ENCODE assay signal across 19 cellular contexts in genomic region chr18:41073372-41073954, GRCh38.
A peak's percentile ranks its signal among the peaks of the same experiment; 100 is the strongest.
DNase-seq lines count a peak whose midpoint lies in the region; ATAC-seq, FAIRE-seq and TF ChIP-seq lines count a peak whose summit lies in the region.
"Had no signal": no experiment of that assay in that cellular context is flagged by ENCODE, and none has a peak within 500 bp of the region (broad histone marks: within the 10 kb centered on the region; RNA-seq: fewer than 3 reads in every experiment).

No MANE protein-coding gene starts in this region.

- no peak for TF ChIP-seq CTCF in AG10803 (conservative IDR thresholded peaks at IDR 0.05; ENCODE audit: low read length)
- no peak for TF ChIP-seq CTCF in bronchial epithelial cell (IDR thresholded peaks at IDR 0.05; ENCODE audit: insufficient read depth, low read length, severe bottlenecking)
- TF ChIP-seq CTCF in kidney epithelial cell (IDR thresholded peaks at IDR 0.05; ENCODE audit: insufficient read depth, low read length, poor library complexity, severe bottlenecking), result no peak
- TF ChIP-seq CTCF in kidney (IDR thresholded peaks at IDR 0.05; ENCODE audit: borderline replicate concordance, extremely low read depth, insufficient read depth), result no peak
- TF ChIP-seq CTCF in GM20000 (IDR thresholded peaks at IDR 0.05; ENCODE audit: extremely low read depth, missing control alignments), result no peak

- intact Hi-C loops in kidney (cut with DNase I), result no loop called here

- no peak overlapping the region for H3K4me3 ChIP-seq in AG10803 (ENCODE audit: low read length)
- no peak overlapping the region for H3K4me3 ChIP-seq in bronchial epithelial cell (ENCODE audit: low read depth, low read length)
- H3K4me3 ChIP-seq in kidney epithelial cell (ENCODE audit: low read depth, low read length), result no peak overlapping the region
- no peak overlapping the region for H3K4me3 ChIP-seq in kidney (ENCODE audit: low read length in 2 of 2)
- H3K4me3 ChIP-seq: adrenal gland, upper lobe of left lung had no signal

- no peaks in the 10 kb centered on the region for H3K4me1 ChIP-seq in kidney (ENCODE audit: control insufficient read depth in 1 of 2, insufficient read depth in 1 of 2, low read depth in 1 of 2, low read length in 2 of 2)
- H3K4me1 ChIP-seq: adrenal gland, upper lobe of left lung had no signal

- no peak overlapping the region for H3K9ac ChIP-seq in kidney (ENCODE audit: low read length in 2 of 2)

- H3K27me3 ChIP-seq in bronchial epithelial cell (ENCODE audit: control insufficient read depth, insufficient read depth, low read length) (no peaks in the 10 kb centered on the region), kidney epithelial cell (ENCODE audit: control insufficient read depth, insufficient read depth, low read length) (no peaks in the 10 kb centered on the region)
- H3K27me3 ChIP-seq: adrenal gland, upper lobe of left lung had no signal

- H3K9me3 ChIP-seq in kidney (ENCODE audit: control insufficient read depth in 1 of 2, low read length in 2 of 2), result no peaks in the 10 kb centered on the region
- H3K9me3 ChIP-seq: adrenal gland, upper lobe of left lung had no signal

- FAIRE-seq in bronchial epithelial cell (lab: Jason Lieb, UNC), result no peak
- FAIRE-seq in kidney (lab: Jason Lieb, UNC), result no peak
- FAIRE-seq: small intestine had no signal

- H3K36me3 ChIP-seq in bronchial epithelial cell (ENCODE audit: control insufficient read depth, insufficient read depth, low read length) (no peaks in the 10 kb centered on the region), kidney epithelial cell (ENCODE audit: control insufficient read depth, insufficient read depth, low read length) (no peaks in the 10 kb centered on the region), kidney (ENCODE audit: control insufficient read depth in 1 of 2, insufficient read depth in 2 of 2, low read length in 2 of 2) (no peaks in the 10 kb centered on the region)
- H3K36me3 ChIP-seq: adrenal gland, upper lobe of left lung had no signal

- H3K27ac ChIP-seq in kidney (ENCODE audit: low read depth in 2 of 2, low read length in 2 of 2), result no peak overlapping the region
- H3K27ac ChIP-seq: adrenal gland, upper lobe of left lung had no signal

- no peak for ATAC-seq in HG02885 (IDR thresholded peaks at IDR 0.05; ENCODE audit: poor library complexity, unreplicated experiment)
- ATAC-seq in HG03442 (IDR thresholded peaks at IDR 0.05; ENCODE audit: unreplicated experiment), result no peak

- DNase-seq in AG10803 (ENCODE audit: low read depth) (peak; percentile 72), M059J (ENCODE audit: low read depth) (peak; percentile 92), bronchial epithelial cell (ENCODE audit: low read depth) (peak; percentile 67), kidney epithelial cell (ENCODE audit: low read depth) (peak; percentile 21), kidney (no peak), GM20000 (ENCODE audit: low spot score) (no peak)
- DNase-seq: activated CD4-positive, alpha-beta memory T cell treated with anti-CD3 and anti-CD28 coated beads for 36 hours; adrenal gland; cortex of kidney; erythroblast; GF-D8; hypothalamus; NCI-H2107; occipital lobe; small intestine; stimulated activated naive CD4-positive, alpha-beta T cell; upper lobe of left lung had no signal

Comparison
In these comparisons a context has a peak if more than half of its experiments do, and no peak if none do; other contexts are left out.
1. DNase-seq: peak in AG10803 (single experiment), M059J (single experiment), bronchial epithelial cell (single experiment) and kidney epithelial cell (single experiment); none in kidney (single experiment) and GM20000 (single experiment).